18 cellular contexts compared by ENCODE assay signal in the genomic region with DNA sequence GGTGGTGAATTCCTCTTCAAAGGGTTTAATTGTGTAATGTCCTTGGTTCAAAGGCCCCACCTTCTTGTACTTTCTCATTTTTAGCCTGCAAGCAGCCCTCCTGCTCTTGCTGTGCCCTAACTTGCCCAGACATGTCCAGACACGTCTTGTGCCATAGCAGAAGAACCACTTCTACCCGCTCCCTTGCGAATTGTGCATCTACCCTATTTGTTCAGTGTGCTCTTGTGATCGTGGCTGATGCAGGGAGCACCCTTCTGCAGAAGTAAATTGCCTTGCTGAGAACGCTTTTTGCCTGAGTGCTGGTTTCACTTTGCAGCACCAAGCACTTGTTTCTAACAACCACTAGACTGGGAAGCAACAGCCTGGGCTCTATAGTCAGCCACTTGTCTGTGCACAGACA.
DNase-seq lines count a peak whose midpoint lies in the region; ATAC-seq, FAIRE-seq and TF ChIP-seq lines count a peak whose summit lies in the region.
"Had no signal": no experiment of that assay in that cellular context is flagged by ENCODE, and none has a peak within 500 bp of the region (broad histone marks: within the 10 kb centered on the region; RNA-seq: fewer than 3 reads in every experiment).

No MANE protein-coding gene starts in this region.

- H3K4me2 ChIP-seq in neural progenitor cell, result peak overlapping the region; percentile 65

- no peaks in the 10 kb centered on the region for H4K20me1 ChIP-seq in neural progenitor cell (ENCODE audit: low read depth)

- no peak for FAIRE-seq in frontal cortex (lab: Jason Lieb, UNC)
- FAIRE-seq: endothelial cell of umbilical vein had no signal

- peaks cover 26% of the 10 kb centered on the region for H3K79me2 ChIP-seq in neural progenitor cell (ENCODE audit: low read depth)

- H3K9me3 ChIP-seq in neural progenitor cell (ENCODE audit: low read depth), result no peaks in the 10 kb centered on the region

- DNase-seq in NCI-H748 (lab: John Stamatoyannopoulos, UW; ENCODE audit: unreplicated experiment), result peak; percentile 10
- DNase-seq in NCI-H748 treated with DMSO at 0.1 percent for 48 hours (lab: John Stamatoyannopoulos, UW), result no peak
- DNase-seq in MV-4-11 (lab: John Stamatoyannopoulos, UW), result peak; percentile 24
- peak; percentile 8 for DNase-seq in cerebellar cortex (ENCODE audit: low spot score)
- DNase-seq in neural progenitor cell (ENCODE audit: low spot score), result peak; percentile 40
- DNase-seq in frontal cortex (ENCODE audit: low spot score in 2 of 2), result no peak
- DNase-seq: activated CD4-positive, alpha-beta memory T cell treated with anti-CD3 and anti-CD28 coated beads for 36 hours; Calu3; central memory CD4-positive, alpha-beta T cell; hippocampal formation; naive B cell; NCI-H187; Right ventricle myocardium superior; T1000 had no signal

- no peak overlapping the region for H3K27ac Mint-ChIP-seq in neural progenitor cell
- H3K27ac Mint-ChIP-seq: activated CD4-positive, alpha-beta memory T cell treated with anti-CD3 and anti-CD28 coated beads for 36 hours had no signal

- TF ChIP-seq CTCF in neural progenitor cell (IDR thresholded peaks at IDR 0.05), result no peak

- no peak overlapping the region for H3K9ac ChIP-seq in neural progenitor cell

- peaks cover 17% of the 10 kb centered on the region for H3K4me1 ChIP-seq in neural progenitor cell

- ATAC-seq in HG03139 (IDR thresholded peaks at IDR 0.05; ENCODE audit: unreplicated experiment), result no peak
- no peak for ATAC-seq in HG03175 (IDR thresholded peaks at IDR 0.05; ENCODE audit: unreplicated experiment)
- ATAC-seq: left lobe of liver had no signal

- peak overlapping the region; percentile 30 for H3K4me3 ChIP-seq in neural progenitor cell

- H3F3A ChIP-seq in neural progenitor cell (ENCODE audit: low read depth), result peaks cover 12% of the 10 kb centered on the region

- no peaks in the 10 kb centered on the region for H3K4me1 Mint-ChIP-seq in neural progenitor cell

- H3K4me3 Mint-ChIP-seq in neural progenitor cell, result no peak overlapping the region
- H3K4me3 Mint-ChIP-seq: activated CD4-positive, alpha-beta memory T cell treated with anti-CD3 and anti-CD28 coated beads for 36 hours had no signal

- peak overlapping the region; percentile 94 for H3K27ac ChIP-seq in neural progenitor cell

- peaks cover 15% of the 10 kb centered on the region for H3K9me3 Mint-ChIP-seq in neural progenitor cell

- H3K36me3 Mint-ChIP-seq in neural progenitor cell, result peaks cover 7% of the 10 kb centered on the region

- H3K36me3 ChIP-seq in neural progenitor cell, result no peaks in the 10 kb centered on the region

- H2AFZ ChIP-seq in neural progenitor cell (replicated peaks), result peak overlapping the region; percentile 46

- H3K27me3 Mint-ChIP-seq in neural progenitor cell (ENCODE audit: insufficient read depth, low read depth), result no peaks in the 10 kb centered on the region
- H3K27me3 Mint-ChIP-seq: activated CD4-positive, alpha-beta memory T cell treated with anti-CD3 and anti-CD28 coated beads for 36 hours; naive B cell had no signal

- H3K27me3 ChIP-seq in neural progenitor cell, result no peaks in the 10 kb centered on the region

Comparison
In these comparisons a context has a peak if more than half of its experiments do, and no peak if none do; other contexts are left out.
1. DNase-seq: peak in NCI-H748 (single experiment), MV-4-11 (single experiment), cerebellar cortex (single experiment) and neural progenitor cell (single experiment); none in NCI-H748 treated with DMSO at 0.1 percent for 48 hours (single experiment) and frontal cortex (0 of 2).